Comparison of ENCODE assay signal across 17 cellular contexts in the genomic region with DNA sequence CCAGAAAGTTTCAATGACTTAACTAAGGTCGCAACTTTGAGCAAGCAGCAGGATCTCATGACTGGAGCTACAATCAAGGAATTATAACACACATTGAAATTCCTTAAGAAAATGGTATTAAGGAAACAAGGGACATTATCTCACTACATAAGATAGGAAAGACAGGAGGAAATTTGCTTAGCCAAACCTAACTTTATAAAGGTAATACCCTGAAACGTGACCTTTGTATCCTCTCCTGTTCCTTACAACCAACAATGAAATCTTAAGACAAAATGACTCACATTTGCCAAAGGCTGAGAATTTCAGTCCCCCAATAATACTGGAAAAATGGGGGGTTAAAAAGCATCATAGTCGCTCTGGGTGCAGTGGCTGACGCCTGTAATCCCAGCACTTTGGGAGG.
DNase-seq lines count a peak whose midpoint lies in the region; FAIRE-seq and TF ChIP-seq lines count a peak whose summit lies in the region.
"Had no signal": no experiment of that assay in that cellular context is flagged by ENCODE, and none has a peak within 500 bp of the region (broad histone marks: within the 10 kb centered on the region; RNA-seq: fewer than 3 reads in every experiment).

No MANE protein-coding gene starts in this region.

- H3K23ac ChIP-seq in H1 (ENCODE audit: insufficient read length) = no peak overlapping the region
- no peak overlapping the region for H3K23ac ChIP-seq in mesendoderm (ENCODE audit: low read length)

- H3K4me3 ChIP-seq in Caco-2 (ENCODE audit: low read depth, low read length) = no peak overlapping the region
- no peak overlapping the region for H3K4me3 ChIP-seq in H1 (ENCODE audit: extremely low read depth in 1 of 4, insufficient read depth in 2 of 4, low read depth in 3 of 4, low read length in 4 of 4)
- no peak overlapping the region for H3K4me3 ChIP-seq in mesendoderm (ENCODE audit: low read length)
- H3K4me3 ChIP-seq: K562 had no signal

- H2AK5ac ChIP-seq in H1 (ENCODE audit: low read depth, low read length) (no peak overlapping the region), mesendoderm (ENCODE audit: low read length) (no peak overlapping the region)

- no peak overlapping the region for H2BK5ac ChIP-seq in H1 (ENCODE audit: low read depth, low read length)
- H2BK5ac ChIP-seq in mesendoderm (ENCODE audit: low read length) = peak overlapping the region; percentile 96

- H3K14ac ChIP-seq in H1 (ENCODE audit: insufficient read length) = no peak overlapping the region

- H3K9ac ChIP-seq in H1 (replicated peaks in 1 of 4; ENCODE audit: extremely low read depth in 1 of 4, low read depth in 3 of 4, low read length in 3 of 4) (no peak overlapping the region), mesendoderm (ENCODE audit: low read length) (peak overlapping the region; percentile 35)

- H4K20me1 ChIP-seq in H1 (replicated peaks in 1 of 2; ENCODE audit: control insufficient read depth in 1 of 2, insufficient read depth in 2 of 2, low read length in 2 of 2) = no peaks in the 10 kb centered on the region

- H3K27ac ChIP-seq in H1 (ENCODE audit: low read depth, low read length) = no peak overlapping the region
- peak overlapping the region; percentile 92 for H3K27ac ChIP-seq in mesendoderm (ENCODE audit: low read depth, low read length)
- H3K27ac ChIP-seq: C4-2B had no signal

- H3K4me3 Mint-ChIP-seq in Caco-2 (ENCODE audit: unreplicated experiment) (peak overlapping the region; percentile 54), progenitor cell of endocrine pancreas (ENCODE audit: low read depth) (no peak overlapping the region)
- H3K4me3 Mint-ChIP-seq: CD8-positive, alpha-beta T cell had no signal

- H4K5ac ChIP-seq in H1 (ENCODE audit: insufficient read length, low read depth, low read length) (no peak overlapping the region), mesendoderm (ENCODE audit: low read length) (no peak overlapping the region)

- H3K4me1 Mint-ChIP-seq in Caco-2 (ENCODE audit: low read depth, unreplicated experiment) (peaks cover 46% of the 10 kb centered on the region), progenitor cell of endocrine pancreas (ENCODE audit: low read depth) (peaks cover 43% of the 10 kb centered on the region)

- H3K18ac ChIP-seq in H1 (ENCODE audit: extremely low read depth, low read length) (no peak overlapping the region), mesendoderm (ENCODE audit: low read length) (peak overlapping the region; percentile 94)

- H3K23me2 ChIP-seq in H1 (ENCODE audit: low read depth, low read length) = no peaks in the 10 kb centered on the region

- H4K91ac ChIP-seq in H1 (replicated peaks; ENCODE audit: insufficient read length, low read length) = no peak overlapping the region

- WGBS in H1 (ENCODE audit: extremely low coverage in 1 of 2, insufficient coverage in 1 of 2, insufficient read length in 1 of 2, insufficient replicate concordance in 2 of 2, low coverage in 1 of 2, low lambda C conversion rate in 2 of 2, missing lambda C conversion rate in 1 of 2), 2 experiments = 81% methylated on average over 4 of the region's 4 CpGs; no CpG with 5 or more reads in 1 of the 2 experiments
- no CpG with 5 or more reads among the region's 4 CpGs for WGBS in mesendoderm (ENCODE audit: extremely low coverage, insufficient coverage, low lambda C conversion rate)

- H3K4ac ChIP-seq in H1 (replicated peaks; ENCODE audit: insufficient read length, low read depth, low read length) (no peak overlapping the region), mesendoderm (ENCODE audit: low read depth, low read length) (peak overlapping the region; percentile 59)

- H3K56ac ChIP-seq in H1 (replicated peaks; ENCODE audit: insufficient read length, low read depth, low read length) (no peak overlapping the region), mesendoderm (ENCODE audit: low read length) (peak overlapping the region; percentile 75)

- H2BK12ac ChIP-seq in H1 (ENCODE audit: low read depth, low read length) = no peak overlapping the region

- H3K79me2 ChIP-seq in H1 (ENCODE audit: control insufficient read depth in 1 of 2, insufficient read depth in 2 of 2, low read length in 2 of 2) = no peaks in the 10 kb centered on the region
- no peaks in the 10 kb centered on the region for H3K79me2 ChIP-seq in mesendoderm (ENCODE audit: control insufficient read depth, insufficient read depth, low read length)

- TF ChIP-seq CTCF in Caco-2 (IDR thresholded peaks at IDR 0.05; ENCODE audit: insufficient read depth in 1 of 2, low read depth in 1 of 2, low read length in 1 of 2, severe bottlenecking in 1 of 2, unreplicated experiment in 1 of 2) = no peak
- no peak for TF ChIP-seq CTCF in H1 (IDR thresholded peaks at IDR 0.05; ENCODE audit: control extremely low read depth in 1 of 3, insufficient read depth in 1 of 3, low read depth in 1 of 3, low read length in 3 of 3)
- TF ChIP-seq CTCF in progenitor cell of endocrine pancreas (IDR thresholded peaks at IDR 0.05; ENCODE audit: unreplicated experiment) = no peak

- H2BK120ac ChIP-seq in H1 (replicated peaks; ENCODE audit: low read depth, low read length) = no peak overlapping the region
- peak overlapping the region; percentile 99 for H2BK120ac ChIP-seq in mesendoderm (ENCODE audit: low read depth, low read length)

- H3K36me3 ChIP-seq in Caco-2 (ENCODE audit: control insufficient read depth, insufficient read depth, low read length) = no peaks in the 10 kb centered on the region
- H3K36me3 ChIP-seq in H1 (ENCODE audit: control insufficient read depth in 2 of 4, insufficient read depth in 4 of 4, low read length in 3 of 4) = no peaks in the 10 kb centered on the region
- H3K36me3 ChIP-seq in mesendoderm (ENCODE audit: control insufficient read depth, insufficient read depth, low read length) = no peaks in the 10 kb centered on the region
- H3K36me3 ChIP-seq: BE2C had no signal

- intact Hi-C loops in Caco-2 (cut with micrococcal nuclease; ENCODE audit: unreplicated experiment) = no loop called here

- POLR2A ChIA-PET in Caco-2 (lab: Charles Lee) (no interaction called here), H1 (lab: Charles Lee; ENCODE audit: partially characterized antibody) (no interaction called here)

- FAIRE-seq in H1 (lab: Jason Lieb, UNC) = no peak
- FAIRE-seq: A204.1, GM12892 had no signal

- no peak for TF ChIP-seq RAD21 in H1 (IDR thresholded peaks at IDR 0.05 in 1 of 2, conservative IDR thresholded peaks at IDR 0.05 in 1 of 2; ENCODE audit: low read depth in 2 of 2, low read length in 2 of 2)

- H3K9me3 ChIP-seq in Caco-2 = no peaks in the 10 kb centered on the region
- H3K9me3 ChIP-seq in H1 (ENCODE audit: insufficient read depth in 2 of 2, low read depth in 1 of 2, low read length in 1 of 2) = no peaks in the 10 kb centered on the region
- H3K9me3 ChIP-seq: BE2C had no signal

- CTCF ChIA-PET in Caco-2 (lab: Charles Lee) = no interaction called here
- CTCF ChIA-PET in H1 (lab: Charles Lee; ENCODE audit: partially characterized antibody) = interaction anchor here (1.0 to 1.6 kb wide), 3 partner anchors 43 to 79 kb away, joined by 4 read pairs; no protein-coding TSS in a partner anchor

- no peak for TF ChIP-seq EP300 in H1 (IDR thresholded peaks at IDR 0.05; ENCODE audit: borderline replicate concordance in 1 of 2, low read depth in 2 of 2, low read length in 2 of 2)

- no TSS peak for BruUV-seq in Caco-2 (replicated peaks; lab: Mats Ljungman, UMichigan)

- DNase-seq in Caco-2 (no peak), H1 (ENCODE audit: low read depth in 1 of 2, low spot score in 2 of 2) (no peak), mesendoderm (no peak), progenitor cell of endocrine pancreas (ENCODE audit: low spot score, unreplicated experiment) (no peak), GM19238 (ENCODE audit: insufficient read length, low spot score) (no peak), SW 1271 (lab: John Stamatoyannopoulos, UW) (no peak), SHP77 (lab: John Stamatoyannopoulos, UW) (no peak)
- DNase-seq: BE2C; CD8-positive, alpha-beta T cell; COR-L47; DND-41; GDM1; H7 had no signal

- H4K8ac ChIP-seq in H1 (ENCODE audit: extremely low read depth, insufficient read depth, low read length) (no peak overlapping the region), mesendoderm (ENCODE audit: low read depth, low read length) (no peak overlapping the region)

- H2BK20ac ChIP-seq in H1 (ENCODE audit: low read length) = no peak overlapping the region

- H2BK15ac ChIP-seq in H1 (ENCODE audit: low read length) (no peak overlapping the region), mesendoderm (replicated peaks; ENCODE audit: low read depth) (peak overlapping the region; percentile 67)

- H3K27me3 ChIP-seq in Caco-2 (replicated peaks; ENCODE audit: control insufficient read depth, insufficient read depth, low read length) (no peaks in the 10 kb centered on the region), H1 (replicated peaks in 1 of 4; ENCODE audit: control insufficient read depth in 3 of 4, extremely low read depth in 1 of 4, insufficient read depth in 3 of 4, low read length in 3 of 4) (no peaks in the 10 kb centered on the region), mesendoderm (ENCODE audit: insufficient read depth, low read length, poor library complexity) (no peaks in the 10 kb centered on the region)
- H3K27me3 ChIP-seq: BE2C had no signal

- peaks cover 64% of the 10 kb centered on the region for H3K4me1 ChIP-seq in Caco-2
- peaks cover 0 to 6% (median 5%) of the 10 kb centered on the region in 4 experiments; a peak in 5 of 7 replicates for H3K4me1 ChIP-seq in H1 (replicated peaks in 1 of 4; ENCODE audit: control insufficient read depth in 3 of 4, insufficient read depth in 4 of 4, low read length in 3 of 4)
- peaks cover 7% of the 10 kb centered on the region for H3K4me1 ChIP-seq in mesendoderm (ENCODE audit: control insufficient read depth, low read depth, low read length)
- H3K4me1 ChIP-seq: BE2C had no signal

- H3K36me3 Mint-ChIP-seq in Caco-2 (ENCODE audit: insufficient read depth, unreplicated experiment) (no peaks in the 10 kb centered on the region), progenitor cell of endocrine pancreas (ENCODE audit: insufficient read depth) (peaks cover 1% of the 10 kb centered on the region)
- H3K36me3 Mint-ChIP-seq: CD8-positive, alpha-beta T cell had no signal

- H2AFZ ChIP-seq in H1 (ENCODE audit: low read length) = peak overlapping the region; percentile 64; the same call in 1 of the 2 replicates

- H3K27ac Mint-ChIP-seq in Caco-2 (ENCODE audit: unreplicated experiment) = peak overlapping the region; percentile 76
- peak overlapping the region; percentile 89 for H3K27ac Mint-ChIP-seq in progenitor cell of endocrine pancreas
- H3K27ac Mint-ChIP-seq: CD8-positive, alpha-beta T cell had no signal

- no peak for TF ChIP-seq POLR2A in H1 (IDR thresholded peaks at IDR 0.05; ENCODE audit: control extremely low read depth in 1 of 2, low read depth in 2 of 2, low read length in 2 of 2)

- H3K4me2 ChIP-seq in H1 (ENCODE audit: insufficient read depth in 1 of 2, low read depth in 2 of 2, low read length in 2 of 2) = no peak overlapping the region
- no peak overlapping the region for H3K4me2 ChIP-seq in mesendoderm (ENCODE audit: low read length)

- H3K79me1 ChIP-seq in H1 (ENCODE audit: low read depth, low read length) = no peaks in the 10 kb centered on the region
- no peaks in the 10 kb centered on the region for H3K79me1 ChIP-seq in mesendoderm (ENCODE audit: low read length)

- H3K27me3 Mint-ChIP-seq in Caco-2 (ENCODE audit: insufficient read depth, unreplicated experiment) (no peaks in the 10 kb centered on the region), progenitor cell of endocrine pancreas (no peaks in the 10 kb centered on the region)

- H3K9me3 Mint-ChIP-seq in Caco-2 (ENCODE audit: unreplicated experiment) = peaks cover 11% of the 10 kb centered on the region
- H3K9me3 Mint-ChIP-seq in progenitor cell of endocrine pancreas (ENCODE audit: low read depth) = peaks cover 5% of the 10 kb centered on the region
- H3K9me3 Mint-ChIP-seq: CD8-positive, alpha-beta T cell had no signal
